ENCODE assay signal across 2 cellular contexts in genomic region chr1:198943484-198943883, GRCh38.
TF ChIP-seq lines count a peak whose summit lies in the region.

No MANE protein-coding gene starts in this region.

TF ChIP-seq in GM23338, 12 proteins besides CTCF, POLR2A, EP300 and RAD21:
- TF ChIP-seq STAT1 (IDR thresholded peaks at IDR 0.05; ENCODE audit: unreplicated experiment) (no peak), EZH2phosphoT487 (IDR thresholded peaks at IDR 0.05; ENCODE audit: unreplicated experiment) (no peak), POLR2AphosphoS5 (IDR thresholded peaks at IDR 0.05; ENCODE audit: low read depth) (no peak), CREB1 (CRISPR knock-in tag; IDR thresholded peaks at IDR 0.05; ENCODE audit: low read depth) (no peak), ZNF462 (CRISPR knock-in tag; IDR thresholded peaks at IDR 0.05) (no peak), ZNF331 (CRISPR knock-in tag; IDR thresholded peaks at IDR 0.05; ENCODE audit: low read depth) (no peak), EZH2 (IDR thresholded peaks at IDR 0.05; ENCODE audit: low read depth, unreplicated experiment) (no peak), ETS1 (IDR thresholded peaks at IDR 0.05) (no peak), REST (IDR thresholded peaks at IDR 0.05; ENCODE audit: unreplicated experiment) (no peak), ZNF114 (CRISPR knock-in tag; IDR thresholded peaks at IDR 0.05) (no peak), JUNB (IDR thresholded peaks at IDR 0.05; ENCODE audit: unreplicated experiment) (no peak), NANOG (IDR thresholded peaks at IDR 0.05; ENCODE audit: borderline replicate concordance) (no peak)

TF ChIP-seq in H1, 55 proteins besides CTCF, POLR2A, EP300 and RAD21:
- TF ChIP-seq SAP30 (IDR thresholded peaks at IDR 0.05; ENCODE audit: insufficient read depth, insufficient replicate concordance, low read length), result no peak
- TF ChIP-seq ATF3 (IDR thresholded peaks at IDR 0.05; ENCODE audit: insufficient read depth, low read depth, low read length), result no peak
